In genomic region chr1:28517649-28517999, GRCh38 we compare ENCODE assay signal across 1 cellular context.
TF ChIP-seq lines count a peak whose summit lies in the region.

No MANE protein-coding gene starts in this region.

TF ChIP-seq in endothelial cell of umbilical vein, 7 proteins besides CTCF, POLR2A, EP300 and RAD21 (continued from another document):
- TF ChIP-seq MYC (IDR thresholded peaks at IDR 0.05; ENCODE audit: low read depth, low read length): no peak
TF ChIP-seq in endothelial cell of umbilical vein: peak in this region for 0.
